39 cellular contexts compared by ENCODE assay signal in genomic region chr7:148028165-148028564, GRCh38.
"Had no signal": no experiment of that assay in that cellular context is flagged by ENCODE, and none has a peak within 500 bp of the region (broad histone marks: within the 10 kb centered on the region; RNA-seq: fewer than 3 reads in every experiment).

No MANE protein-coding gene starts in this region.

- H3K27me3 Mint-ChIP-seq: activated naive CD4-positive, alpha-beta T cell treated with anti-CD3 and anti-CD28 coated beads, Interleukin-2, amount 10 ng/mL, durations not matched to agents 7 days and 5 days; activated naive CD4-positive, alpha-beta T cell treated with anti-CD3 and anti-CD28 coated beads, Interleukin-2, amount 50 U/mL, for 24 hours; activated naive CD8-positive, alpha-beta T cell treated with anti-CD3 and anti-CD28 coated beads, Interleukin-2, amount 10 ng/mL, durations not matched to agents 7 days and 5 days; activated naive CD8-positive, alpha-beta T cell treated with anti-CD3 and anti-CD28 coated beads, Interleukin-2, amount 50 U/mL, for 24 hours; activated T-cell treated with anti-CD3 and anti-CD28 coated beads, Interleukin-2, amount 50 U/mL, for 24 hours; brain; central memory CD8-positive, alpha-beta T cell had no signal

- H3K4me1 ChIP-seq: adrenal gland, ascending aorta, body of pancreas, breast epithelium had no signal

- H3K9me3 ChIP-seq: adrenal gland, ascending aorta, body of pancreas, breast epithelium had no signal

- ATAC-seq: activated naive CD4-positive, alpha-beta T cell treated with anti-CD3 and anti-CD28 coated beads, Interleukin-2, amount 50 U/mL, for 72 hours; activated naive CD8-positive, alpha-beta T cell treated with anti-CD3 and anti-CD28 coated beads, Interleukin-2, amount 50 U/mL, for 24 hours; activated T-cell treated with anti-CD3 and anti-CD28 coated beads, Interleukin-2, amount 50 U/mL, for 4 hours; activated T-cell treated with anti-CD3 and anti-CD28 coated beads, Interleukin-2, amount 50 U/mL, for 72 hours; activated T-helper 17 cell treated with anti-CD3 and anti-CD28 coated beads, Interleukin-2, amount 50 U/mL, for 72 hours; body of pancreas had no signal

- H3K4me3 Mint-ChIP-seq: activated naive CD4-positive, alpha-beta T cell treated with anti-CD3 and anti-CD28 coated beads for 36 hours; activated naive CD4-positive, alpha-beta T cell treated with anti-CD3 and anti-CD28 coated beads, Interleukin-2, amount 10 ng/mL, durations not matched to agents 7 days and 5 days; activated naive CD4-positive, alpha-beta T cell treated with anti-CD3 and anti-CD28 coated beads, Interleukin-2, amount 50 U/mL, for 24 hours; activated naive CD8-positive, alpha-beta T cell; activated naive CD8-positive, alpha-beta T cell treated with anti-CD3 and anti-CD28 coated beads for 36 hours; activated naive CD8-positive, alpha-beta T cell treated with anti-CD3 and anti-CD28 coated beads, Interleukin-2, amount 10 ng/mL, durations not matched to agents 7 days and 5 days; activated naive CD8-positive, alpha-beta T cell treated with anti-CD3 and anti-CD28 coated beads, Interleukin-2, amount 50 U/mL, for 24 hours; activated T-cell treated with anti-CD3 and anti-CD28 coated beads, Interleukin-2, amount 50 U/mL, for 24 hours; activated T-cell treated with anti-CD3 and anti-CD28 coated beads, Interleukin-2, amount 50 U/mL, for 4 hours; activated T-cell treated with anti-CD3 and anti-CD28 coated beads, Interleukin-2, amount 50 U/mL, for 72 hours; activated T-helper 1 cell treated with anti-CD3 and anti-CD28 coated beads, Interleukin-12 subunit alpha, Interleukin-12 subunit beta, Interleukin-2, Interleukin-4 antibody, amounts not matched to agents 30 ng/mL and 10 ng/mL and 1 ng/mL, durations not matched to agents 14 hours and 24 hours and 36 hours; activated T-helper 17 cell treated with anti-CD3 and anti-CD28 coated beads, Interleukin-2, amount 50 U/mL, for 72 hours; brain; central memory CD8-positive, alpha-beta T cell had no signal

- H3K4me1 Mint-ChIP-seq: activated naive CD4-positive, alpha-beta T cell treated with anti-CD3 and anti-CD28 coated beads, Interleukin-2, amount 10 ng/mL, durations not matched to agents 7 days and 5 days; activated naive CD4-positive, alpha-beta T cell treated with anti-CD3 and anti-CD28 coated beads, Interleukin-2, amount 50 U/mL, for 24 hours; activated naive CD8-positive, alpha-beta T cell treated with anti-CD3 and anti-CD28 coated beads for 36 hours; activated naive CD8-positive, alpha-beta T cell treated with anti-CD3 and anti-CD28 coated beads, Interleukin-2, amount 10 ng/mL, durations not matched to agents 7 days and 5 days; activated naive CD8-positive, alpha-beta T cell treated with anti-CD3 and anti-CD28 coated beads, Interleukin-2, amount 50 U/mL, for 24 hours; activated T-helper 17 cell treated with anti-CD3 and anti-CD28 coated beads, Interleukin-2, amount 50 U/mL, for 72 hours; central memory CD8-positive, alpha-beta T cell had no signal

- DNase-seq: activated effector memory CD4-positive, alpha-beta T cell treated with anti-CD3 and anti-CD28 coated beads, Interleukin-2, amount 50 U/mL, for 16 hours; activated effector memory CD4-positive, alpha-beta T cell treated with Interleukin-2 at 50 U/mL for 16 hours; activated gamma-delta T cell; activated gamma-delta T cell treated with Interleukin-2 at 50 U/mL for 16 hours; activated naive CD4-positive, alpha-beta T cell; activated naive CD4-positive, alpha-beta T cell treated with anti-CD3 and anti-CD28 coated beads for 36 hours; activated naive CD4-positive, alpha-beta T cell treated with anti-CD3 and anti-CD28 coated beads, Interleukin-2, amount 10 ng/mL, durations not matched to agents 7 days and 5 days; activated naive CD4-positive, alpha-beta T cell treated with anti-CD3 and anti-CD28 coated beads, Interleukin-2, amount 50 U/mL, for 16 hours; activated naive CD4-positive, alpha-beta T cell treated with Interleukin-2 at 50 U/mL for 16 hours; activated naive CD8-positive, alpha-beta T cell treated with anti-CD3 and anti-CD28 coated beads for 36 hours; activated naive CD8-positive, alpha-beta T cell treated with anti-CD3 and anti-CD28 coated beads, Interleukin-2, amount 10 ng/mL, durations not matched to agents 7 days and 5 days; activated naive CD8-positive, alpha-beta T cell treated with anti-CD3 and anti-CD28 coated beads, Interleukin-2, amount 50 U/mL, for 24 hours; activated T-cell treated with anti-CD3 and anti-CD28 coated beads, Interleukin-2, amount 50 U/mL, for 24 hours; activated T-cell treated with anti-CD3 and anti-CD28 coated beads, Interleukin-2, amount 50 U/mL, for 4 hours; activated T-cell treated with anti-CD3 and anti-CD28 coated beads, Interleukin-2, amount 50 U/mL, for 48 hours; activated T-cell treated with anti-CD3 and anti-CD28 coated beads, Interleukin-2, amount 50 U/mL, for 72 hours; adrenal gland; amniotic stem cell; amygdala; anterior cingulate cortex; aorta; body of pancreas; brain microvascular endothelial cell; caudate nucleus; central memory CD4-positive, alpha-beta T cell; cerebellar nuclear complex had no signal

- H3K27me3 ChIP-seq: adrenal gland, ascending aorta, body of pancreas, brain microvascular endothelial cell, cardiac muscle cell had no signal

- H3K36me3 Mint-ChIP-seq: activated naive CD4-positive, alpha-beta T cell treated with anti-CD3 and anti-CD28 coated beads, Interleukin-2, amount 10 ng/mL, durations not matched to agents 7 days and 5 days; activated naive CD4-positive, alpha-beta T cell treated with anti-CD3 and anti-CD28 coated beads, Interleukin-2, amount 50 U/mL, for 24 hours; activated naive CD4-positive, alpha-beta T cell treated with anti-CD3 and anti-CD28 coated beads, Interleukin-2, amount 50 U/mL, for 72 hours; activated naive CD8-positive, alpha-beta T cell; activated naive CD8-positive, alpha-beta T cell treated with anti-CD3 and anti-CD28 coated beads for 36 hours; activated naive CD8-positive, alpha-beta T cell treated with anti-CD3 and anti-CD28 coated beads, Interleukin-2, amount 10 ng/mL, durations not matched to agents 7 days and 5 days; brain had no signal

- H3K4me3 ChIP-seq: adrenal gland, ascending aorta, body of pancreas, breast epithelium, cardiac muscle cell had no signal

- H3K27ac ChIP-seq: adrenal gland, ascending aorta, body of pancreas, brain microvascular endothelial cell, breast epithelium, cardiac muscle cell had no signal

- H3K36me3 ChIP-seq: adrenal gland, ascending aorta, brain microvascular endothelial cell, breast epithelium, cardiac muscle cell had no signal

- FAIRE-seq: astrocyte, bronchial epithelial cell had no signal

- H3K9me3 Mint-ChIP-seq: activated naive CD4-positive, alpha-beta T cell treated with anti-CD3 and anti-CD28 coated beads for 36 hours; activated naive CD4-positive, alpha-beta T cell treated with anti-CD3 and anti-CD28 coated beads, Interleukin-2, amount 10 ng/mL, durations not matched to agents 7 days and 5 days; activated naive CD4-positive, alpha-beta T cell treated with anti-CD3 and anti-CD28 coated beads, Interleukin-2, amount 50 U/mL, for 24 hours; activated naive CD4-positive, alpha-beta T cell treated with anti-CD3 and anti-CD28 coated beads, Interleukin-2, amount 50 U/mL, for 72 hours; activated naive CD8-positive, alpha-beta T cell treated with anti-CD3 and anti-CD28 coated beads for 36 hours; activated naive CD8-positive, alpha-beta T cell treated with anti-CD3 and anti-CD28 coated beads, Interleukin-2, amount 10 ng/mL, durations not matched to agents 7 days and 5 days; activated naive CD8-positive, alpha-beta T cell treated with anti-CD3 and anti-CD28 coated beads, Interleukin-2, amount 50 U/mL, for 24 hours; activated T-cell treated with anti-CD3 and anti-CD28 coated beads, Interleukin-2, amount 50 U/mL, for 24 hours; activated T-cell treated with anti-CD3 and anti-CD28 coated beads, Interleukin-2, amount 50 U/mL, for 4 hours; activated T-helper 1 cell treated with anti-CD3 and anti-CD28 coated beads, Interleukin-12 subunit alpha, Interleukin-12 subunit beta, Interleukin-2, Interleukin-4 antibody, amounts not matched to agents 30 ng/mL and 10 ng/mL and 1 ng/mL, durations not matched to agents 14 hours and 24 hours and 36 hours; activated T-helper 17 cell treated with anti-CD3 and anti-CD28 coated beads, Interleukin-2, amount 50 U/mL, for 72 hours; activated T-helper 2 cell treated with anti-CD3 and anti-CD28 coated beads, Interferon-gamma antibody, Interleukin-2, Interleukin-4, amounts not matched to agents 10 μg/mL and 5 μg/mL and 100 μg/mL, durations not matched to agents 14 hours and 24 hours and 36 hours had no signal

- H3K27ac Mint-ChIP-seq: activated naive CD4-positive, alpha-beta T cell treated with anti-CD3 and anti-CD28 coated beads for 36 hours; activated naive CD4-positive, alpha-beta T cell treated with anti-CD3 and anti-CD28 coated beads, Interleukin-2, amount 10 ng/mL, durations not matched to agents 7 days and 5 days; activated naive CD4-positive, alpha-beta T cell treated with anti-CD3 and anti-CD28 coated beads, Interleukin-2, amount 50 U/mL, for 24 hours; activated naive CD4-positive, alpha-beta T cell treated with anti-CD3 and anti-CD28 coated beads, Interleukin-2, amount 50 U/mL, for 72 hours; activated naive CD8-positive, alpha-beta T cell; activated naive CD8-positive, alpha-beta T cell treated with anti-CD3 and anti-CD28 coated beads for 36 hours; activated naive CD8-positive, alpha-beta T cell treated with anti-CD3 and anti-CD28 coated beads, Interleukin-2, amount 10 ng/mL, durations not matched to agents 7 days and 5 days; activated naive CD8-positive, alpha-beta T cell treated with anti-CD3 and anti-CD28 coated beads, Interleukin-2, amount 50 U/mL, for 24 hours; activated T-cell treated with anti-CD3 and anti-CD28 coated beads, Interleukin-2, amount 50 U/mL, for 24 hours; activated T-cell treated with anti-CD3 and anti-CD28 coated beads, Interleukin-2, amount 50 U/mL, for 72 hours; activated T-helper 1 cell treated with anti-CD3 and anti-CD28 coated beads, Interleukin-12 subunit alpha, Interleukin-12 subunit beta, Interleukin-2, Interleukin-4 antibody, amounts not matched to agents 30 ng/mL and 10 ng/mL and 1 ng/mL, durations not matched to agents 14 hours and 24 hours and 36 hours; activated T-helper 17 cell treated with anti-CD3 and anti-CD28 coated beads, Interleukin-2, amount 50 U/mL, for 72 hours; activated T-helper 2 cell treated with anti-CD3 and anti-CD28 coated beads, Interferon-gamma antibody, Interleukin-2, Interleukin-4, amounts not matched to agents 10 μg/mL and 5 μg/mL and 100 μg/mL, durations not matched to agents 14 hours and 24 hours and 36 hours; brain had no signal
